15 cellular contexts compared by ENCODE assay signal in the genomic region with DNA sequence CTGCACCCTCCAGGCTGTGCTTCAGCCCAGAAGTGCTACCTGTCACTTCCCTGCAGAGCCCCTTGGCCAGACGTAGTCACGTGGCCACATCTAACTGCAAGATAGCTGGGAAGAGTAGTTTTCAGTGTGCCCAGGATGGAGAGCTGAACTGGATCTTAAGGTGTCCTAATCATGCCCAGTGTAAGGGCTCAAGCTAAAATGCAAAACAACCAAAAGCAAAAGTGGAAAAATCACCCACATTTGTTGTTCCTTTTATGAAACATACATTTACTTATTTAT. TPM values are rescaled to one million over a fixed set of nuclear protein-coding genes. Genes with fewer than 3 reads are reported as not detected.
"Had no signal": no experiment of that assay in that cellular context is flagged by ENCODE, and none has a peak within 500 bp of the region (broad histone marks: within the 10 kb centered on the region; RNA-seq: fewer than 3 reads in every experiment).

No MANE protein-coding gene starts in this region.

- H3K27ac ChIP-seq: body of pancreas, coronary artery, transverse colon had no signal

- ATAC-seq: activated CD8-positive, alpha-beta T cell treated with anti-CD3 and anti-CD28 coated beads, Interleukin-2, amount 10 ng/mL, durations not matched to agents 7 days and 5 days; body of pancreas; left ventricle myocardium superior; natural killer cell had no signal

- H3K36me3 ChIP-seq: transverse colon had no signal

- H3K9me3 ChIP-seq: body of pancreas, transverse colon had no signal

- DNase-seq: activated CD4-positive, alpha-beta T cell treated with anti-CD3 and anti-CD28 coated beads for 48 hours; activated CD8-positive, alpha-beta memory T cell treated with anti-CD3 and anti-CD28 coated beads, Interleukin-2, amount 50 U/mL, for 4 hours; activated CD8-positive, alpha-beta T cell treated with anti-CD3 and anti-CD28 coated beads, Interleukin-2, amount 10 ng/mL, durations not matched to agents 7 days and 5 days; activated effector memory CD4-positive, alpha-beta T cell treated with anti-CD3 and anti-CD28 coated beads, Interleukin-2, amount 50 U/mL, for 16 hours; activated T-cell treated with anti-CD3 and anti-CD28 coated beads, Interleukin-2, amount 50 U/mL, for 48 hours; central memory CD4-positive, alpha-beta T cell; hippocampal formation; left ventricle myocardium superior; natural killer cell; stimulated activated CD4-positive, alpha-beta T cell treated with anti-CD3 and anti-CD28 coated beads, Interleukin-4, amount 100 ng/mL, for 24 hours; stimulated activated naive CD4-positive, alpha-beta T cell had no signal

- H3K4me3 ChIP-seq: body of pancreas, coronary artery, skin epidermis, transverse colon had no signal

- H3K27me3 ChIP-seq: body of pancreas, transverse colon had no signal

RNA-seq across cellular contexts. Expression of a gene that starts 59.4 kb away (rescaled TPM):
- total RNA-seq: activated CD8-positive, alpha-beta T cell treated with anti-CD3 and anti-CD28 coated beads, Interleukin-2, amount 10 ng/mL, durations not matched to agents 7 days and 5 days had no signal
